ENCODE assay signal across 19 cellular contexts in genomic region chr10:76651148-76651547, GRCh38.
A peak's percentile ranks its signal among the peaks of the same experiment; 100 is the strongest.
DNase-seq lines count a peak whose midpoint lies in the region; ATAC-seq, FAIRE-seq and TF ChIP-seq lines count a peak whose summit lies in the region.
"Had no signal": no experiment of that assay in that cellular context is flagged by ENCODE, and none has a peak within 500 bp of the region (broad histone marks: within the 10 kb centered on the region; RNA-seq: fewer than 3 reads in every experiment).

No MANE protein-coding gene starts in this region.

- no peak overlapping the region for H3K18ac ChIP-seq in mesenchymal stem cell (ENCODE audit: low read depth in 1 of 2, low read length in 2 of 2)

- H3K4me1 ChIP-seq in mesenchymal stem cell (ENCODE audit: control insufficient read depth, insufficient read depth, low read depth, low read length) (no peaks in the 10 kb centered on the region), rectal smooth muscle tissue (ENCODE audit: control insufficient read depth, insufficient read depth, low read length) (peaks cover 30% of the 10 kb centered on the region), right atrium auricular region (no peaks in the 10 kb centered on the region), pancreas (no peaks in the 10 kb centered on the region)
- H3K4me1 ChIP-seq: HAP-1 had no signal

- no peak overlapping the region for H4K8ac ChIP-seq in mesenchymal stem cell (ENCODE audit: low read length)

- no peak overlapping the region for H3K23ac ChIP-seq in mesenchymal stem cell (ENCODE audit: low read length in 2 of 2)

- H2BK15ac ChIP-seq in mesenchymal stem cell (ENCODE audit: low read depth, poor library complexity, severe bottlenecking) = no peak overlapping the region

- H3K27ac ChIP-seq in mesenchymal stem cell (ENCODE audit: low read length, poor library complexity, severe bottlenecking) = no peak overlapping the region
- peak overlapping the region; percentile 70 for H3K27ac ChIP-seq in rectal smooth muscle tissue (ENCODE audit: low read depth, low read length)
- H3K27ac ChIP-seq in right atrium auricular region = no peak overlapping the region
- H3K27ac ChIP-seq in pancreas = no peak overlapping the region

- TF ChIP-seq CTCF in bronchial epithelial cell (IDR thresholded peaks at IDR 0.05; ENCODE audit: insufficient read depth, low read length, severe bottlenecking) (no peak), right atrium auricular region (IDR thresholded peaks at IDR 0.05) (no peak), pancreas (IDR thresholded peaks at IDR 0.05) (no peak)

- no peaks in the 10 kb centered on the region for H3K79me1 ChIP-seq in mesenchymal stem cell (replicated peaks; ENCODE audit: low read length, poor library complexity, severe bottlenecking)

- peak; percentile 12 for DNase-seq in bronchial epithelial cell (ENCODE audit: low read depth)
- DNase-seq in mesenchymal stem cell = peak; percentile 10
- DNase-seq in frontal cortex (ENCODE audit: low spot score in 2 of 2) = no peak
- DNase-seq in right atrium auricular region (ENCODE audit: low spot score) = no peak
- DNase-seq in pancreas = no peak
- DNase-seq: C1 segment of cervical spinal cord; Calu3; CD4-positive, alpha-beta memory T cell; COR-L47; DMS53; DMS79 treated with DMSO at 0.1 percent for 48 hours; GF-D8; GOT3 had no signal

- ATAC-seq in GM18907 (IDR thresholded peaks at IDR 0.05; ENCODE audit: unreplicated experiment) = no peak
- ATAC-seq in pancreas = no peak

- no peak overlapping the region for H3K4me3 ChIP-seq in bronchial epithelial cell (ENCODE audit: low read depth, low read length)
- no peak overlapping the region for H3K4me3 ChIP-seq in mesenchymal stem cell (ENCODE audit: insufficient read depth in 1 of 2, low read depth in 1 of 2, low read length in 2 of 2)
- no peak overlapping the region for H3K4me3 ChIP-seq in rectal smooth muscle tissue (ENCODE audit: low read length)
- no peak overlapping the region for H3K4me3 ChIP-seq in right atrium auricular region
- H3K4me3 ChIP-seq in pancreas = no peak overlapping the region
- H3K4me3 ChIP-seq: HAP-1 had no signal

- no peak overlapping the region for H2BK5ac ChIP-seq in mesenchymal stem cell (ENCODE audit: low read depth, low read length, poor library complexity, severe bottlenecking)

- no peak for FAIRE-seq in bronchial epithelial cell (lab: Jason Lieb, UNC)
- no peak for FAIRE-seq in frontal cortex (lab: Jason Lieb, UNC)
- no peak for FAIRE-seq in pancreas (lab: Jason Lieb, UNC)
- FAIRE-seq: GM12891, GM18507, H54 had no signal

- no peak overlapping the region for H4K91ac ChIP-seq in mesenchymal stem cell (ENCODE audit: low read length)

- H3K9ac ChIP-seq in mesenchymal stem cell (ENCODE audit: low read length) = no peak overlapping the region
- no peak overlapping the region for H3K9ac ChIP-seq in rectal smooth muscle tissue (ENCODE audit: low read length)

- H2AK5ac ChIP-seq in mesenchymal stem cell (ENCODE audit: low read length, severe bottlenecking) = no peak overlapping the region

- H3K36me3 ChIP-seq in bronchial epithelial cell (ENCODE audit: control insufficient read depth, insufficient read depth, low read length) (no peaks in the 10 kb centered on the region), mesenchymal stem cell (ENCODE audit: control insufficient read depth in 1 of 2, insufficient read depth in 2 of 2, low read depth in 1 of 2, low read length in 2 of 2) (no peaks in the 10 kb centered on the region), rectal smooth muscle tissue (ENCODE audit: control insufficient read depth, insufficient read depth, low read length) (no peaks in the 10 kb centered on the region), right atrium auricular region (no peaks in the 10 kb centered on the region), pancreas (no peaks in the 10 kb centered on the region)
- H3K36me3 ChIP-seq: HAP-1 had no signal

- H3K9me3 ChIP-seq in mesenchymal stem cell (ENCODE audit: control insufficient read depth, low read length) (no peaks in the 10 kb centered on the region), right atrium auricular region (no peaks in the 10 kb centered on the region), pancreas (no peaks in the 10 kb centered on the region)
- H3K9me3 ChIP-seq: HAP-1 had no signal

- no peak overlapping the region for H3K4ac ChIP-seq in mesenchymal stem cell (ENCODE audit: low read depth in 1 of 2, low read length in 2 of 2)

- intact Hi-C loops in pancreas (cut with DNase I) = no loop called here

- H2BK12ac ChIP-seq in mesenchymal stem cell (ENCODE audit: low read length in 2 of 2) = no peak overlapping the region

- 71% methylated on average over 3 of the region's 5 CpGs for WGBS in mesenchymal stem cell
- 72 to 84% methylated on average over 5 of the region's 5 CpGs for WGBS in pancreas, 2 donors

- no peak overlapping the region for H3K4me2 ChIP-seq in mesenchymal stem cell (ENCODE audit: low read length, poor library complexity, severe bottlenecking)

- H3K27me3 ChIP-seq in bronchial epithelial cell (ENCODE audit: control insufficient read depth, insufficient read depth, low read length) (no peaks in the 10 kb centered on the region), mesenchymal stem cell (ENCODE audit: control insufficient read depth in 1 of 2, insufficient read depth in 1 of 2, low read length in 2 of 2) (no peaks in the 10 kb centered on the region), rectal smooth muscle tissue (ENCODE audit: control insufficient read depth, insufficient read depth, low read length) (no peaks in the 10 kb centered on the region), right atrium auricular region (no peaks in the 10 kb centered on the region), pancreas (no peaks in the 10 kb centered on the region)

- no peak overlapping the region for H3K14ac ChIP-seq in mesenchymal stem cell (ENCODE audit: low read length in 2 of 2)

- H2AFZ ChIP-seq in mesenchymal stem cell (ENCODE audit: low read depth, low read length) = no peak overlapping the region

- no peak overlapping the region for H2BK120ac ChIP-seq in mesenchymal stem cell (ENCODE audit: low read depth, low read length)

Comparison
In these comparisons a context has a peak if more than half of its experiments do, and no peak if none do; other contexts are left out.
1. DNase-seq: peak in bronchial epithelial cell (single experiment) and mesenchymal stem cell (single experiment); none in frontal cortex (0 of 2), right atrium auricular region (single experiment) and pancreas (0 of 6).